In genomic region chr2:241227635-241227993, GRCh38 we compare ENCODE assay signal across 23 cellular contexts. TPM values are rescaled to one million over a fixed set of nuclear protein-coding genes. Genes with fewer than 3 reads are reported as not detected.
DNase-seq lines count a peak whose midpoint lies in the region; ATAC-seq and TF ChIP-seq lines count a peak whose summit lies in the region.
"Had no signal": no experiment of that assay in that cellular context is flagged by ENCODE, and none has a peak within 500 bp of the region (broad histone marks: within the 10 kb centered on the region; RNA-seq: fewer than 3 reads in every experiment).

No MANE protein-coding gene starts in this region.

- H3K4me1 Mint-ChIP-seq in activated naive CD4-positive, alpha-beta T cell treated with anti-CD3 and anti-CD28 coated beads, Interleukin-2, amount 50 U/mL, for 24 hours = peaks cover 9% of the 10 kb centered on the region
- peaks cover 7% of the 10 kb centered on the region for H3K4me1 Mint-ChIP-seq in activated naive CD4-positive, alpha-beta T cell treated with anti-CD3 and anti-CD28 coated beads for 36 hours (ENCODE audit: low read depth)
- H3K4me1 Mint-ChIP-seq in endodermal cell (no peaks in the 10 kb centered on the region), osteocyte (ENCODE audit: unreplicated experiment) (peaks cover 13% of the 10 kb centered on the region)

- no peaks in the 10 kb centered on the region for H3K9me3 Mint-ChIP-seq in activated naive CD4-positive, alpha-beta T cell treated with anti-CD3 and anti-CD28 coated beads, Interleukin-2, amount 50 U/mL, for 24 hours
- no peaks in the 10 kb centered on the region for H3K9me3 Mint-ChIP-seq in activated naive CD4-positive, alpha-beta T cell treated with anti-CD3 and anti-CD28 coated beads for 36 hours
- H3K9me3 Mint-ChIP-seq in endodermal cell = no peaks in the 10 kb centered on the region
- H3K9me3 Mint-ChIP-seq in osteocyte (ENCODE audit: unreplicated experiment) = no peaks in the 10 kb centered on the region
- H3K9me3 Mint-ChIP-seq: activated CD4-positive, alpha-beta T cell treated with anti-CD3 and anti-CD28 coated beads, Interleukin-2, amount 10 ng/mL, durations not matched to agents 24 days and 14 days; activated naive CD4-positive, alpha-beta T cell treated with anti-CD3 and anti-CD28 coated beads, Interleukin-2, amount 50 U/mL, for 72 hours; activated T-cell treated with anti-CD3 and anti-CD28 coated beads, Interleukin-2, amount 50 U/mL, for 72 hours; CD8-positive, alpha-beta T cell; immature natural killer cell; T-helper 1 cell treated with Interleukin-12 subunit alpha and Interleukin-12 subunit beta and Interleukin-4 antibody, amounts not matched to agents 30 μg/mL and 1 μg/mL, for 36 hours had no signal

- ATAC-seq in GM21576 (IDR thresholded peaks at IDR 0.05; ENCODE audit: unreplicated experiment) = no peak
- ATAC-seq: activated naive CD4-positive, alpha-beta T cell treated with anti-CD3 and anti-CD28 coated beads, Interleukin-2, amount 50 U/mL, for 72 hours; activated T-cell treated with anti-CD3 and anti-CD28 coated beads, Interleukin-2, amount 50 U/mL, for 72 hours; CD8-positive, alpha-beta T cell; esophagus mucosa; foreskin keratinocyte had no signal

- H3K27ac Mint-ChIP-seq in activated naive CD4-positive, alpha-beta T cell treated with anti-CD3 and anti-CD28 coated beads, Interleukin-2, amount 50 U/mL, for 24 hours = peak overlapping the region; percentile 5
- H3K27ac Mint-ChIP-seq in activated naive CD4-positive, alpha-beta T cell treated with anti-CD3 and anti-CD28 coated beads for 36 hours = no peak overlapping the region
- H3K27ac Mint-ChIP-seq in endodermal cell (peak overlapping the region; percentile 72), osteocyte (ENCODE audit: unreplicated experiment) (peak overlapping the region; percentile 2)
- H3K27ac Mint-ChIP-seq: activated CD4-positive, alpha-beta T cell treated with anti-CD3 and anti-CD28 coated beads, Interleukin-2, amount 10 ng/mL, durations not matched to agents 24 days and 14 days; activated T-cell treated with anti-CD3 and anti-CD28 coated beads, Interleukin-2, amount 50 U/mL, for 72 hours; CD8-positive, alpha-beta T cell; T-helper 1 cell treated with Interleukin-12 subunit alpha and Interleukin-12 subunit beta and Interleukin-4 antibody, amounts not matched to agents 30 μg/mL and 1 μg/mL, for 36 hours had no signal

- H3K4me3 Mint-ChIP-seq in activated naive CD4-positive, alpha-beta T cell treated with anti-CD3 and anti-CD28 coated beads, Interleukin-2, amount 50 U/mL, for 24 hours = no peak overlapping the region
- H3K4me3 Mint-ChIP-seq in activated naive CD4-positive, alpha-beta T cell treated with anti-CD3 and anti-CD28 coated beads for 36 hours = no peak overlapping the region
- no peak overlapping the region for H3K4me3 Mint-ChIP-seq in endodermal cell
- H3K4me3 Mint-ChIP-seq in osteocyte (ENCODE audit: unreplicated experiment) = no peak overlapping the region
- H3K4me3 Mint-ChIP-seq: activated CD4-positive, alpha-beta T cell treated with anti-CD3 and anti-CD28 coated beads, Interleukin-2, amount 10 ng/mL, durations not matched to agents 24 days and 14 days; activated T-cell treated with anti-CD3 and anti-CD28 coated beads, Interleukin-2, amount 50 U/mL, for 72 hours; CD8-positive, alpha-beta T cell; immature natural killer cell; T-helper 1 cell treated with Interleukin-12 subunit alpha and Interleukin-12 subunit beta and Interleukin-4 antibody, amounts not matched to agents 30 μg/mL and 1 μg/mL, for 36 hours had no signal

- H3K4me3 ChIP-seq in HUES6 (ENCODE audit: low read depth, low read length) = no peak overlapping the region
- H3K4me3 ChIP-seq in endodermal cell (ENCODE audit: low read length) = no peak overlapping the region
- H3K4me3 ChIP-seq: upper lobe of left lung had no signal

- H3K27ac ChIP-seq in HUES6 (ENCODE audit: low read depth, low read length) (0 out of 2 replicates have a peak overlapping the region, but pooled peaks have one; percentile 49), endodermal cell (ENCODE audit: low read depth, low read length) (no peak overlapping the region)
- H3K27ac ChIP-seq: foreskin keratinocyte, upper lobe of left lung had no signal

- 93 to 98% methylated on average over 5 of the region's 5 CpGs for WGBS in endodermal cell (ENCODE audit: insufficient coverage in 1 of 2, insufficient read length in 1 of 2), 2 experiments

- H3K9me3 ChIP-seq in HUES6 (ENCODE audit: control insufficient read depth, insufficient read depth, low read depth, low read length) (no peaks in the 10 kb centered on the region), endodermal cell (ENCODE audit: control insufficient read depth, low read length) (no peaks in the 10 kb centered on the region)
- H3K9me3 ChIP-seq: upper lobe of left lung had no signal

- H3K27me3 Mint-ChIP-seq in activated naive CD4-positive, alpha-beta T cell treated with anti-CD3 and anti-CD28 coated beads, Interleukin-2, amount 50 U/mL, for 24 hours = no peaks in the 10 kb centered on the region
- no peaks in the 10 kb centered on the region for H3K27me3 Mint-ChIP-seq in activated naive CD4-positive, alpha-beta T cell treated with anti-CD3 and anti-CD28 coated beads for 36 hours (ENCODE audit: low read depth)
- H3K27me3 Mint-ChIP-seq in endodermal cell (ENCODE audit: insufficient read depth) = no peaks in the 10 kb centered on the region
- no peaks in the 10 kb centered on the region for H3K27me3 Mint-ChIP-seq in osteocyte (ENCODE audit: unreplicated experiment)
- H3K27me3 Mint-ChIP-seq: activated CD4-positive, alpha-beta T cell treated with anti-CD3 and anti-CD28 coated beads, Interleukin-2, amount 10 ng/mL, durations not matched to agents 24 days and 14 days had no signal

- TF ChIP-seq CTCF in endodermal cell (conservative IDR thresholded peaks at IDR 0.05) (no peak), osteocyte (IDR thresholded peaks at IDR 0.05) (no peak)

- H3K36me3 ChIP-seq in HUES6 (ENCODE audit: control insufficient read depth, insufficient read depth, low read length) = peaks cover 77% of the 10 kb centered on the region
- peaks cover 60% of the 10 kb centered on the region for H3K36me3 ChIP-seq in endodermal cell (ENCODE audit: control insufficient read depth, insufficient read depth, low read length)

- H3K36me3 Mint-ChIP-seq in activated naive CD4-positive, alpha-beta T cell treated with anti-CD3 and anti-CD28 coated beads, Interleukin-2, amount 50 U/mL, for 24 hours = peaks cover 7% of the 10 kb centered on the region
- H3K36me3 Mint-ChIP-seq in activated naive CD4-positive, alpha-beta T cell treated with anti-CD3 and anti-CD28 coated beads for 36 hours (ENCODE audit: low read depth) = peaks cover 30% of the 10 kb centered on the region
- H3K36me3 Mint-ChIP-seq in endodermal cell (ENCODE audit: low read depth) (peaks cover 65% of the 10 kb centered on the region), osteocyte (ENCODE audit: unreplicated experiment) (peaks cover 40% of the 10 kb centered on the region)

- H3K4me1 ChIP-seq in HUES6 (ENCODE audit: control insufficient read depth, insufficient read depth, low read length) = peaks cover 11% of the 10 kb centered on the region; the same call in 1 of the 2 replicates
- H3K4me1 ChIP-seq in endodermal cell (ENCODE audit: control insufficient read depth, insufficient read depth, low read length) = no peaks in the 10 kb centered on the region
- H3K4me1 ChIP-seq: foreskin keratinocyte, upper lobe of left lung had no signal

- no peak overlapping the region for H3K9ac ChIP-seq in HUES6 (ENCODE audit: low read length)
- no peak overlapping the region for H3K9ac ChIP-seq in endodermal cell (ENCODE audit: extremely low read depth, low read length, poor library complexity, severe bottlenecking)

- H3K27me3 ChIP-seq in HUES6 (ENCODE audit: control insufficient read depth, insufficient read depth, low read length) (no peaks in the 10 kb centered on the region), endodermal cell (ENCODE audit: control insufficient read depth, insufficient read depth, low read length, poor library complexity, severe bottlenecking) (no peaks in the 10 kb centered on the region)
- H3K27me3 ChIP-seq: foreskin keratinocyte, upper lobe of left lung had no signal

- CTCF ChIA-PET in activated naive CD4-positive, alpha-beta T cell treated with anti-CD3 and anti-CD28 coated beads for 36 hours (lab: Charles Lee) = no interaction called here

- DNase-seq in activated naive CD4-positive, alpha-beta T cell treated with anti-CD3 and anti-CD28 coated beads for 36 hours = no peak
- DNase-seq in endodermal cell = no peak
- DNase-seq in osteocyte (ENCODE audit: extremely low spot score, unreplicated experiment) = no peak
- no peak for DNase-seq in activated CD4-positive, CD25-positive, alpha-beta regulatory T cell (lab: John Stamatoyannopoulos, UW)
- DNase-seq in head of caudate nucleus = no peak
- DNase-seq: activated CD4-positive, alpha-beta T cell treated with anti-CD3 and anti-CD28 coated beads, Interleukin-2, amount 10 ng/mL, durations not matched to agents 24 days and 14 days; activated T-cell treated with anti-CD3 and anti-CD28 coated beads, Interleukin-2, amount 50 U/mL, for 72 hours; CD8-positive, alpha-beta T cell; effector CD8-positive, alpha-beta T cell; foreskin keratinocyte; hippocampal formation; immature natural killer cell; Karpas-422; NCI-H1694 treated with DMSO at 0.1 percent for 48 hours; NCI-H526 treated with DMSO at 0.1 percent for 48 hours had no signal

- intact Hi-C loops in activated naive CD4-positive, alpha-beta T cell treated with anti-CD3 and anti-CD28 coated beads for 36 hours (cut with micrococcal nuclease) = no loop called here
- intact Hi-C loops in head of caudate nucleus (cut with DNase I) = no loop called here

RNA-seq across cellular contexts. Expression of gene ANO7, which starts 39.1 kb away (rescaled TPM):
- total RNA-seq in activated naive CD4-positive, alpha-beta T cell treated with anti-CD3 and anti-CD28 coated beads for 36 hours = under 1 TPM; 0.57 TPM
- 1 to 10 TPM; 8.1 to 8.5 TPM for total RNA-seq in endodermal cell
- 1.3 TPM for polyA plus RNA-seq in endodermal cell (2013, experiment 1 of 2)
- 2.0 TPM for polyA plus RNA-seq in endodermal cell (2013, experiment 2 of 2)
- total RNA-seq in osteocyte = 1.3 TPM in 2 replicates
- total RNA-seq: skeletal muscle tissue had no signal
